In the genomic region with DNA sequence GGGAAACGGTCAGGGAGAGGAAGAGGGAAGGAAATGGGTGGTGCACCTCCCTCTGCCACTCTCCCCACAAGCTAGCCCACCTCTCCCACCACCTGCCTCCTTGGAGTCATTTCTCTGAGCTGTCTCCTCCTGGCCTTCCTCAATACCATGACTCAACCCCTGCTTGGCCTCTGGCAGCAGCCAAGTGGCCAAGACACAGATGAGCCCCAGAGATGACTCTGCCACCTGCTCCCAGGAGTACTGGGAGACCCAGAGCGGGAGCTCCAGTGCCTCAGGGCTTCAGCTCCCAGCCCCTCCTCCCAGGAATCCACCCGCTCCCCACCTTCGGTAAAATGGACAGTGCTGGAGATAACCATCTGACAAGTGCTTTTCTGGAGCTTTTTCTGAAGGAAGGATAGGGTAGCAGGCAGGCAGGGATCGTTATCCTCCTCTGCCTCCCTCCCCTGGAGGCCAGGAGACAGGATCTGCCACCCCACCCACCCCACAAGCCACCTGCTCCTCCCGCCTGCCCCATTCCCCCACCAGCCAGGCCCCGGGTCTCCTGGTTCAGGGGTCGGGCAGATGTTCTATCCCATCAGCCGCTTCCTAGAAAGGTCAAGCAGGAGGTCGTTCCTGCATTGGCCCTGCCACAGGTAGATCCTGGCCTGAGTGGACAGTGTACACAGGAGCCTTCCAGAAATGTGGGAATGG, we compare ENCODE assay signal across 8 cellular contexts. TPM values are rescaled to one million over a fixed set of nuclear protein-coding genes. Genes with fewer than 3 reads are reported as not detected.
A peak's percentile ranks its signal among the peaks of the same experiment; 100 is the strongest.
DNase-seq lines count a peak whose midpoint lies in the region; ATAC-seq, FAIRE-seq and TF ChIP-seq lines count a peak whose summit lies in the region.
"Had no signal": no experiment of that assay in that cellular context is flagged by ENCODE, and none has a peak within 500 bp of the region (broad histone marks: within the 10 kb centered on the region; RNA-seq: fewer than 3 reads in every experiment).

No MANE protein-coding gene starts in this region.

- H3K27me3 ChIP-seq in suprapubic skin = no peaks in the 10 kb centered on the region

- TF ChIP-seq POLR2A in suprapubic skin (IDR thresholded peaks at IDR 0.05) = no peak

- H3K36me3 ChIP-seq in suprapubic skin = peaks cover 19% of the 10 kb centered on the region

- no peak for FAIRE-seq in RCC 7860 (lab: Jason Lieb, UNC)

- no peak overlapping the region for H3K4me3 Mint-ChIP-seq in T-helper 17 cell
- H3K4me3 Mint-ChIP-seq: activated naive CD8-positive, alpha-beta T cell had no signal

- H3K36me3 Mint-ChIP-seq in T-helper 17 cell (ENCODE audit: low read depth) = no peaks in the 10 kb centered on the region
- H3K36me3 Mint-ChIP-seq: activated naive CD8-positive, alpha-beta T cell had no signal

- H3K27ac Mint-ChIP-seq in T-helper 17 cell = no peak overlapping the region
- H3K27ac Mint-ChIP-seq: activated naive CD8-positive, alpha-beta T cell had no signal

- H3K27me3 Mint-ChIP-seq in T-helper 17 cell = peaks cover 14% of the 10 kb centered on the region
- H3K27me3 Mint-ChIP-seq: activated naive CD8-positive, alpha-beta T cell had no signal

- WGBS in suprapubic skin = 44% methylated on average over 8 of the region's 10 CpGs

- no peaks in the 10 kb centered on the region for H3K9me3 ChIP-seq in suprapubic skin
- no peaks in the 10 kb centered on the region for H3K9me3 ChIP-seq in T-helper 17 cell (ENCODE audit: control insufficient read depth, low read length, poor library complexity, severe bottlenecking)

- DNase-seq in RCC 7860 (ENCODE audit: low spot score) = peak; percentile 68
- peak; percentile 80 for DNase-seq in fibroblast of mammary gland (ENCODE audit: low read depth)
- DNase-seq in suprapubic skin (ENCODE audit: low spot score in 2 of 2) = no peak
- DNase-seq in OCI-M2 (lab: John Stamatoyannopoulos, UW; ENCODE audit: unreplicated experiment) = no peak
- DNase-seq in T-helper 17 cell = no peak

- H3K4me3 ChIP-seq in fibroblast of mammary gland (ENCODE audit: control insufficient read depth, low read depth, low read length) (peak overlapping the region; percentile 94), suprapubic skin (peak overlapping the region; percentile 70)

- H3K4me1 Mint-ChIP-seq in T-helper 17 cell = peaks cover 5% of the 10 kb centered on the region

- H3K4me1 ChIP-seq in suprapubic skin = peaks cover 78% of the 10 kb centered on the region

- TF ChIP-seq CTCF in fibroblast of mammary gland (conservative IDR thresholded peaks at IDR 0.05; ENCODE audit: control insufficient read depth, insufficient read depth, low read depth, low read length) (no peak), suprapubic skin (IDR thresholded peaks at IDR 0.05) (no peak)

- ATAC-seq in T-helper 17 cell = no peak
- ATAC-seq in GM19455 (IDR thresholded peaks at IDR 0.05; ENCODE audit: unreplicated experiment) = no peak

- TF ChIP-seq EP300 in suprapubic skin (IDR thresholded peaks at IDR 0.05) = no peak

- H3K27ac ChIP-seq in suprapubic skin = peak overlapping the region; percentile 94
- H3K27ac ChIP-seq: HL-60 had no signal

RNA-seq across cellular contexts. Expression of gene S100A16, which starts 2.5 kb away (rescaled TPM):
- 100 to 1,000 TPM; 133 to 668 (median 414) TPM for total RNA-seq in suprapubic skin
- total RNA-seq in T-helper 17 cell = not detected

RNA-seq across cellular contexts. Expression of gene S100A14, which starts 5.6 kb away (rescaled TPM):
- total RNA-seq in suprapubic skin (100 to 1,000 TPM; 252 to 555 (median 445) TPM), T-helper 17 cell (not detected)

RNA-seq across cellular contexts. Expression of gene S100A13, which starts 16.8 kb away (rescaled TPM):
- 10 to 100 TPM; 28.0 to 55.4 (median 43.1) TPM for total RNA-seq in suprapubic skin
- 1 to 10 TPM; 3.1 to 4.6 TPM for total RNA-seq in T-helper 17 cell

RNA-seq across cellular contexts. Expression of gene S100A1, which starts 17.8 kb away (rescaled TPM):
- 10 to 100 TPM; 17.9 to 33.2 (median 21.1) TPM for total RNA-seq in suprapubic skin
- total RNA-seq in T-helper 17 cell = not detected

RNA-seq across cellular contexts. Expression of gene CHTOP, which starts 23.4 kb away (rescaled TPM):
- 10 to 100 TPM; 56.8 to 78.1 (median 58.2) TPM for total RNA-seq in suprapubic skin
- total RNA-seq in T-helper 17 cell = 10 to 100 TPM; 82.0 to 82.4 TPM

Comparison
In these comparisons a context has a peak if more than half of its experiments do, and no peak if none do; other contexts are left out.
1. DNase-seq: peak in RCC 7860 (single experiment) and fibroblast of mammary gland (single experiment); none in suprapubic skin (0 of 2), OCI-M2 (single experiment) and T-helper 17 cell (0 of 3).
2. RNA of gene S100A16, which starts 2.5 kb away (total RNA-seq): 133 to 668 TPM in suprapubic skin; not detected in T-helper 17 cell; every median in the first group is over 100 times any median in the second.
3. RNA of gene S100A14, which starts 5.6 kb away (total RNA-seq): 252 to 555 TPM in suprapubic skin; not detected in T-helper 17 cell; every median in the first group is over 100 times any median in the second.
4. RNA of gene S100A13, which starts 16.8 kb away (total RNA-seq): 28.0 to 55.4 TPM in suprapubic skin; 3.1 to 4.6 TPM in T-helper 17 cell; every median in the first group is over 4 times any median in the second.